1 cellular context compared by ENCODE assay signal in genomic region chr1:34985063-34985770, GRCh38.
TF ChIP-seq lines count a peak whose summit lies in the region.

TMEM35B (minus strand) TSS chr1:34985347; CDS start chr1:34985305, 42 bp downstream.

TF ChIP-seq in K562, 482 proteins besides CTCF, POLR2A, EP300 and RAD21 (continued from another document and continues in another):
- TF ChIP-seq, protein P1, sequence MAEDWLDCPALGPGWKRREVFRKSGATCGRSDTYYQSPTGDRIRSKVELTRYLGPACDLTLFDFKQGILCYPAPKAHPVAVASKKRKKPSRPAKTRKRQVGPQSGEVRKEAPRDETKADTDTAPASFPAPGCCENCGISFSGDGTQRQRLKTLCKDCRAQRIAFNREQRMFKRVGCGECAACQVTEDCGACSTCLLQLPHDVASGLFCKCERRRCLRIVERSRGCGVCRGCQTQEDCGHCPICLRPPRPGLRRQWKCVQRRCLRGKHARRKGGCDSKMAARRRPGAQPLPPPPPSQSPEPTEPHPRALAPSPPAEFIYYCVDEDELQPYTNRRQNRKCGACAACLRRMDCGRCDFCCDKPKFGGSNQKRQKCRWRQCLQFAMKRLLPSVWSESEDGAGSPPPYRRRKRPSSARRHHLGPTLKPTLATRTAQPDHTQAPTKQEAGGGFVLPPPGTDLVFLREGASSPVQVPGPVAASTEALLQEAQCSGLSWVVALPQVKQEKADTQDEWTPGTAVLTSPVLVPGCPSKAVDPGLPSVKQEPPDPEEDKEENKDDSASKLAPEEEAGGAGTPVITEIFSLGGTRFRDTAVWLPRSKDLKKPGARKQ (CRISPR knock-in tag; IDR thresholded peaks at IDR 0.05) = no peak
- TF ChIP-seq FOXA1 (IDR thresholded peaks at IDR 0.05; ENCODE audit: borderline replicate concordance) (no peak), TBP (optimal IDR thresholded peaks at IDR 0.05; ENCODE audit: low read depth, low read length) (peak; percentile 68), POLR3A (IDR thresholded peaks at IDR 0.05; ENCODE audit: borderline replicate concordance, extremely low read depth, insufficient read depth, insufficient read length) (no peak), BRCA1 (IDR thresholded peaks at IDR 0.05) (no peak), BRCA1 (CRISPR knock-in tag; IDR thresholded peaks at IDR 0.05) (no peak), SFPQ (IDR thresholded peaks at IDR 0.05; ENCODE audit: low read depth, low read length) (no peak), MYC (IDR thresholded peaks at IDR 0.05; ENCODE audit: low read depth, low read length) (peak; percentile 46), MYC (CRISPR knock-in tag; IDR thresholded peaks at IDR 0.05; ENCODE audit: borderline replicate concordance, low read depth) (no peak), PTTG1 (tag; IDR thresholded peaks at IDR 0.05; ENCODE audit: low read depth) (no peak), RBM39 (optimal IDR thresholded peaks at IDR 0.05; ENCODE audit: low read depth, low read length) (no peak), FOXJ2 (tag; IDR thresholded peaks at IDR 0.05) (no peak), E2F6 (IDR thresholded peaks at IDR 0.05; ENCODE audit: borderline replicate concordance in 1 of 2, extremely low read depth in 1 of 2, insufficient read depth in 1 of 2, insufficient read length in 1 of 2, low read depth in 1 of 2, low read length in 1 of 2, poor library complexity in 1 of 2, severe bottlenecking in 1 of 2) (peak; percentile 18 to 82), SMAD3 (CRISPR knock-in tag; conservative IDR thresholded peaks at IDR 0.05) (no peak), KLF16 (IDR thresholded peaks at IDR 0.05) (no peak), CBX5 (IDR thresholded peaks at IDR 0.05; ENCODE audit: borderline replicate concordance, low read depth) (no peak), CHD4 (IDR thresholded peaks at IDR 0.05; ENCODE audit: insufficient read depth, insufficient replicate concordance, low read depth, low read length, poor library complexity, severe bottlenecking) (peak; percentile 77), ERF (CRISPR knock-in tag; IDR thresholded peaks at IDR 0.05) (peak; percentile 52; the same call in 1 of the 2 replicates), ZNF75A (CRISPR knock-in tag; IDR thresholded peaks at IDR 0.05) (no peak), LCOR (CRISPR knock-in tag; IDR thresholded peaks at IDR 0.05) (0 out of 2 replicates have a peak, but pooled peaks have one; percentile 57), ZNF24 (IDR thresholded peaks at IDR 0.05) (no peak), ZNF764 (CRISPR knock-in tag; IDR thresholded peaks at IDR 0.05; ENCODE audit: low read depth) (0 out of 2 replicates have a peak, but pooled peaks have one; percentile 9), CHCHD3 (CRISPR knock-in tag; IDR thresholded peaks at IDR 0.05) (no peak), TFAM (CRISPR knock-in tag; conservative IDR thresholded peaks at IDR 0.05) (no peak), RBM14 (IDR thresholded peaks at IDR 0.05; ENCODE audit: borderline replicate concordance, insufficient read depth, low read depth, low read length) (no peak), HDAC2 (IDR thresholded peaks at IDR 0.05) (peak; percentile 93)
- TF ChIP-seq, protein P2, sequence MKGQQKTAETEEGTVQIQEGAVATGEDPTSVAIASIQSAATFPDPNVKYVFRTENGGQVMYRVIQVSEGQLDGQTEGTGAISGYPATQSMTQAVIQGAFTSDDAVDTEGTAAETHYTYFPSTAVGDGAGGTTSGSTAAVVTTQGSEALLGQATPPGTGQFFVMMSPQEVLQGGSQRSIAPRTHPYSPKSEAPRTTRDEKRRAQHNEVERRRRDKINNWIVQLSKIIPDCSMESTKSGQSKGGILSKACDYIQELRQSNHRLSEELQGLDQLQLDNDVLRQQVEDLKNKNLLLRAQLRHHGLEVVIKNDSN (CRISPR knock-in tag; IDR thresholded peaks at IDR 0.05) = no peak
- TF ChIP-seq, protein P3, sequence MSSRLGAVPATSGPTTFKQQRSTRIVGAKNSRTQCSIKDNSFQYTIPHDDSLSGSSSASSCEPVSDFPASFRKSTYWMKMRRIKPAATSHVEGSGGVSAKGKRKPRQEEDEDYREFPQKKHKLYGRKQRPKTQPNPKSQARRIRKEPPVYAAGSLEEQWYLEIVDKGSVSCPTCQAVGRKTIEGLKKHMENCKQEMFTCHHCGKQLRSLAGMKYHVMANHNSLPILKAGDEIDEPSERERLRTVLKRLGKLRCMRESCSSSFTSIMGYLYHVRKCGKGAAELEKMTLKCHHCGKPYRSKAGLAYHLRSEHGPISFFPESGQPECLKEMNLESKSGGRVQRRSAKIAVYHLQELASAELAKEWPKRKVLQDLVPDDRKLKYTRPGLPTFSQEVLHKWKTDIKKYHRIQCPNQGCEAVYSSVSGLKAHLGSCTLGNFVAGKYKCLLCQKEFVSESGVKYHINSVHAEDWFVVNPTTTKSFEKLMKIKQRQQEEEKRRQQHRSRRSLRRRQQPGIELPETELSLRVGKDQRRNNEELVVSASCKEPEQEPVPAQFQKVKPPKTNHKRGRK (tag; IDR thresholded peaks at IDR 0.05) = no peak
- TF ChIP-seq, protein P4, sequence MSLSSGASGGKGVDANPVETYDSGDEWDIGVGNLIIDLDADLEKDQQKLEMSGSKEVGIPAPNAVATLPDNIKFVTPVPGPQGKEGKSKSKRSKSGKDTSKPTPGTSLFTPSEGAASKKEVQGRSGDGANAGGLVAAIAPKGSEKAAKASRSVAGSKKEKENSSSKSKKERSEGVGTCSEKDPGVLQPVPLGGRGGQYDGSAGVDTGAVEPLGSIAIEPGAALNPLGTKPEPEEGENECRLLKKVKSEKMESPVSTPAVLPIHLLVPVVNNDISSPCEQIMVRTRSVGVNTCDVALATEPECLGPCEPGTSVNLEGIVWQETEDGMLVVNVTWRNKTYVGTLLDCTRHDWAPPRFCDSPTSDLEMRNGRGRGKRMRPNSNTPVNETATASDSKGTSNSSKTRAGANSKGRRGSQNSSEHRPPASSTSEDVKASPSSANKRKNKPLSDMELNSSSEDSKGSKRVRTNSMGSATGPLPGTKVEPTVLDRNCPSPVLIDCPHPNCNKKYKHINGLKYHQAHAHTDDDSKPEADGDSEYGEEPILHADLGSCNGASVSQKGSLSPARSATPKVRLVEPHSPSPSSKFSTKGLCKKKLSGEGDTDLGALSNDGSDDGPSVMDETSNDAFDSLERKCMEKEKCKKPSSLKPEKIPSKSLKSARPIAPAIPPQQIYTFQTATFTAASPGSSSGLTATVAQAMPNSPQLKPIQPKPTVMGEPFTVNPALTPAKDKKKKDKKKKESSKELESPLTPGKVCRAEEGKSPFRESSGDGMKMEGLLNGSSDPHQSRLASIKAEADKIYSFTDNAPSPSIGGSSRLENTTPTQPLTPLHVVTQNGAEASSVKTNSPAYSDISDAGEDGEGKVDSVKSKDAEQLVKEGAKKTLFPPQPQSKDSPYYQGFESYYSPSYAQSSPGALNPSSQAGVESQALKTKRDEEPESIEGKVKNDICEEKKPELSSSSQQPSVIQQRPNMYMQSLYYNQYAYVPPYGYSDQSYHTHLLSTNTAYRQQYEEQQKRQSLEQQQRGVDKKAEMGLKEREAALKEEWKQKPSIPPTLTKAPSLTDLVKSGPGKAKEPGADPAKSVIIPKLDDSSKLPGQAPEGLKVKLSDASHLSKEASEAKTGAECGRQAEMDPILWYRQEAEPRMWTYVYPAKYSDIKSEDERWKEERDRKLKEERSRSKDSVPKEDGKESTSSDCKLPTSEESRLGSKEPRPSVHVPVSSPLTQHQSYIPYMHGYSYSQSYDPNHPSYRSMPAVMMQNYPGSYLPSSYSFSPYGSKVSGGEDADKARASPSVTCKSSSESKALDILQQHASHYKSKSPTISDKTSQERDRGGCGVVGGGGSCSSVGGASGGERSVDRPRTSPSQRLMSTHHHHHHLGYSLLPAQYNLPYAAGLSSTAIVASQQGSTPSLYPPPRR (CRISPR knock-in tag; IDR thresholded peaks at IDR 0.05; ENCODE audit: borderline replicate concordance) = 0 out of 2 replicates have a peak, but pooled peaks have one; percentile 45
- TF ChIP-seq, protein P5, sequence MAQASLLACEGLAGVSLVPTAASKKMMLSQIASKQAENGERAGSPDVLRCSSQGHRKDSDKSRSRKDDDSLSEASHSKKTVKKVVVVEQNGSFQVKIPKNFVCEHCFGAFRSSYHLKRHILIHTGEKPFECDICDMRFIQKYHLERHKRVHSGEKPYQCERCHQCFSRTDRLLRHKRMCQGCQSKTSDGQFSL (CRISPR knock-in tag; IDR thresholded peaks at IDR 0.05) = peak; percentile 97
- TF ChIP-seq, protein P5 (tag; IDR thresholded peaks at IDR 0.05) = peak in 1 of 2 experiments; percentile 91; a peak in 2 of 4 replicates
- TF ChIP-seq, protein P6, sequence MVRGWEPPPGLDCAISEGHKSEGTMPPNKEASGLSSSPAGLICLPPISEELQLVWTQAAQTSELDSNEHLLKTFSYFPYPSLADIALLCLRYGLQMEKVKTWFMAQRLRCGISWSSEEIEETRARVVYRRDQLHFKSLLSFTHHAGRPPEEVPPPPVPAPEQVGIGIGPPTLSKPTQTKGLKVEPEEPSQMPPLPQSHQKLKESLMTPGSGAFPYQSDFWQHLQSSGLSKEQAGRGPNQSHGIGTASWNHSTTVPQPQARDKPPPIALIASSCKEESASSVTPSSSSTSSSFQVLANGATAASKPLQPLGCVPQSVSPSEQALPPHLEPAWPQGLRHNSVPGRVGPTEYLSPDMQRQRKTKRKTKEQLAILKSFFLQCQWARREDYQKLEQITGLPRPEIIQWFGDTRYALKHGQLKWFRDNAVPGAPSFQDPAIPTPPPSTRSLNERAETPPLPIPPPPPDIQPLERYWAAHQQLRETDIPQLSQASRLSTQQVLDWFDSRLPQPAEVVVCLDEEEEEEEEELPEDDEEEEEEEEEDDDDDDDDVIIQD (CRISPR knock-in tag; IDR thresholded peaks at IDR 0.05) = no peak
- TF ChIP-seq, protein P7, sequence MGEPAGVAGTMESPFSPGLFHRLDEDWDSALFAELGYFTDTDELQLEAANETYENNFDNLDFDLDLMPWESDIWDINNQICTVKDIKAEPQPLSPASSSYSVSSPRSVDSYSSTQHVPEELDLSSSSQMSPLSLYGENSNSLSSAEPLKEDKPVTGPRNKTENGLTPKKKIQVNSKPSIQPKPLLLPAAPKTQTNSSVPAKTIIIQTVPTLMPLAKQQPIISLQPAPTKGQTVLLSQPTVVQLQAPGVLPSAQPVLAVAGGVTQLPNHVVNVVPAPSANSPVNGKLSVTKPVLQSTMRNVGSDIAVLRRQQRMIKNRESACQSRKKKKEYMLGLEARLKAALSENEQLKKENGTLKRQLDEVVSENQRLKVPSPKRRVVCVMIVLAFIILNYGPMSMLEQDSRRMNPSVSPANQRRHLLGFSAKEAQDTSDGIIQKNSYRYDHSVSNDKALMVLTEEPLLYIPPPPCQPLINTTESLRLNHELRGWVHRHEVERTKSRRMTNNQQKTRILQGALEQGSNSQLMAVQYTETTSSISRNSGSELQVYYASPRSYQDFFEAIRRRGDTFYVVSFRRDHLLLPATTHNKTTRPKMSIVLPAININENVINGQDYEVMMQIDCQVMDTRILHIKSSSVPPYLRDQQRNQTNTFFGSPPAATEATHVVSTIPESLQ (CRISPR knock-in tag; IDR thresholded peaks at IDR 0.05) = no peak
- TF ChIP-seq, protein P8, sequence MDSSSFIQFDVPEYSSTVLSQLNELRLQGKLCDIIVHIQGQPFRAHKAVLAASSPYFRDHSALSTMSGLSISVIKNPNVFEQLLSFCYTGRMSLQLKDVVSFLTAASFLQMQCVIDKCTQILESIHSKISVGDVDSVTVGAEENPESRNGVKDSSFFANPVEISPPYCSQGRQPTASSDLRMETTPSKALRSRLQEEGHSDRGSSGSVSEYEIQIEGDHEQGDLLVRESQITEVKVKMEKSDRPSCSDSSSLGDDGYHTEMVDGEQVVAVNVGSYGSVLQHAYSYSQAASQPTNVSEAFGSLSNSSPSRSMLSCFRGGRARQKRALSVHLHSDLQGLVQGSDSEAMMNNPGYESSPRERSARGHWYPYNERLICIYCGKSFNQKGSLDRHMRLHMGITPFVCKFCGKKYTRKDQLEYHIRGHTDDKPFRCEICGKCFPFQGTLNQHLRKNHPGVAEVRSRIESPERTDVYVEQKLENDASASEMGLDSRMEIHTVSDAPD (CRISPR knock-in tag; IDR thresholded peaks at IDR 0.05) = no peak
- TF ChIP-seq, protein P9, sequence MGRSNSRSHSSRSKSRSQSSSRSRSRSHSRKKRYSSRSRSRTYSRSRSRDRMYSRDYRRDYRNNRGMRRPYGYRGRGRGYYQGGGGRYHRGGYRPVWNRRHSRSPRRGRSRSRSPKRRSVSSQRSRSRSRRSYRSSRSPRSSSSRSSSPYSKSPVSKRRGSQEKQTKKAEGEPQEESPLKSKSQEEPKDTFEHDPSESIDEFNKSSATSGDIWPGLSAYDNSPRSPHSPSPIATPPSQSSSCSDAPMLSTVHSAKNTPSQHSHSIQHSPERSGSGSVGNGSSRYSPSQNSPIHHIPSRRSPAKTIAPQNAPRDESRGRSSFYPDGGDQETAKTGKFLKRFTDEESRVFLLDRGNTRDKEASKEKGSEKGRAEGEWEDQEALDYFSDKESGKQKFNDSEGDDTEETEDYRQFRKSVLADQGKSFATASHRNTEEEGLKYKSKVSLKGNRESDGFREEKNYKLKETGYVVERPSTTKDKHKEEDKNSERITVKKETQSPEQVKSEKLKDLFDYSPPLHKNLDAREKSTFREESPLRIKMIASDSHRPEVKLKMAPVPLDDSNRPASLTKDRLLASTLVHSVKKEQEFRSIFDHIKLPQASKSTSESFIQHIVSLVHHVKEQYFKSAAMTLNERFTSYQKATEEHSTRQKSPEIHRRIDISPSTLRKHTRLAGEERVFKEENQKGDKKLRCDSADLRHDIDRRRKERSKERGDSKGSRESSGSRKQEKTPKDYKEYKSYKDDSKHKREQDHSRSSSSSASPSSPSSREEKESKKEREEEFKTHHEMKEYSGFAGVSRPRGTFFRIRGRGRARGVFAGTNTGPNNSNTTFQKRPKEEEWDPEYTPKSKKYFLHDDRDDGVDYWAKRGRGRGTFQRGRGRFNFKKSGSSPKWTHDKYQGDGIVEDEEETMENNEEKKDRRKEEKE (IDR thresholded peaks at IDR 0.05; ENCODE audit: borderline replicate concordance in 1 of 2, control insufficient read depth in 1 of 2, low read depth in 2 of 2, low read length in 1 of 2) = no peak
